9 cellular contexts compared by ENCODE assay signal in genomic region chr7:7719235-7719634, GRCh38. TPM values are rescaled to one million over a fixed set of nuclear protein-coding genes. Genes with fewer than 3 reads are reported as not detected.
DNase-seq lines count a peak whose midpoint lies in the region; ATAC-seq and TF ChIP-seq lines count a peak whose summit lies in the region.
"Had no signal": no experiment of that assay in that cellular context is flagged by ENCODE, and none has a peak within 500 bp of the region (broad histone marks: within the 10 kb centered on the region; RNA-seq: fewer than 3 reads in every experiment).

No MANE protein-coding gene starts in this region.

- no peak for TF ChIP-seq POLR2A in testis (IDR thresholded peaks at IDR 0.05)

- no peak overlapping the region for H3K27ac ChIP-seq in CD8-positive, alpha-beta T cell (ENCODE audit: low read depth, low read length)
- no peak overlapping the region for H3K27ac ChIP-seq in testis

- intact Hi-C loops in CD8-positive, alpha-beta T cell (cut with DNase I, micrococcal nuclease), result no loop called here
- intact Hi-C loops in testis (cut with DNase I; ENCODE audit: low total_unique reads), result no loop called here

- H3K36me3 Mint-ChIP-seq in CD8-positive, alpha-beta T cell, result peaks cover 8% of the 10 kb centered on the region

- H3K4me1 ChIP-seq in CD8-positive, alpha-beta T cell (ENCODE audit: insufficient read depth, low read length), result no peaks in the 10 kb centered on the region
- no peaks in the 10 kb centered on the region for H3K4me1 ChIP-seq in testis

- H3K4me3 Mint-ChIP-seq in CD8-positive, alpha-beta T cell, result no peak overlapping the region
- H3K4me3 Mint-ChIP-seq: IgD-negative memory B cell had no signal

- no peaks in the 10 kb centered on the region for H3K36me3 ChIP-seq in CD8-positive, alpha-beta T cell (ENCODE audit: insufficient read depth, low read length)
- no peaks in the 10 kb centered on the region for H3K36me3 ChIP-seq in testis (ENCODE audit: low read depth, missing control alignments)

- no peaks in the 10 kb centered on the region for H3K9me3 Mint-ChIP-seq in CD8-positive, alpha-beta T cell
- H3K9me3 Mint-ChIP-seq: IgD-negative memory B cell had no signal

- H3K27me3 Mint-ChIP-seq in CD8-positive, alpha-beta T cell (ENCODE audit: low read depth), result no peaks in the 10 kb centered on the region
- H3K27me3 Mint-ChIP-seq: IgD-negative memory B cell had no signal

- DNase-seq in CD8-positive, alpha-beta T cell, result peak in 3 of 7 experiments; percentile 7 to 39 (median 20)
- DNase-seq in NCI-H2196 (lab: John Stamatoyannopoulos, UW; ENCODE audit: unreplicated experiment), result peak; percentile 93
- peak; percentile 1 for DNase-seq in activated CD8-positive, alpha-beta memory T cell treated with anti-CD3 and anti-CD28 coated beads, Interleukin-2, amount 50 U/mL, for 1 hour (ENCODE audit: extremely low read depth)
- DNase-seq in glomerular visceral epithelial cell (ENCODE audit: extremely low spot score), result peak; percentile 60
- DNase-seq in stimulated activated CD4-positive, alpha-beta T cell treated with anti-CD3 and anti-CD28 coated beads, Interleukin-2, amount 100 ng/mL, for 24 hours, result peak; percentile 17 to 48
- DNase-seq in testis, result no peak

- CTCF ChIA-PET in CD8-positive, alpha-beta T cell (lab: Charles Lee), result no interaction called here

- no peak for TF ChIP-seq CTCF in CD8-positive, alpha-beta T cell (IDR thresholded peaks at IDR 0.05)
- no peak for TF ChIP-seq CTCF in testis (IDR thresholded peaks at IDR 0.05)

- WGBS in testis, 2 donors, result 87 to 93% methylated on average over 2 of the region's 2 CpGs

- no peaks in the 10 kb centered on the region for H3K27me3 ChIP-seq in CD8-positive, alpha-beta T cell (ENCODE audit: insufficient read depth, low read length)
- H3K27me3 ChIP-seq in testis, result no peaks in the 10 kb centered on the region

- H3K4me3 ChIP-seq in CD8-positive, alpha-beta T cell (ENCODE audit: low read depth, low read length), result no peak overlapping the region
- no peak overlapping the region for H3K4me3 ChIP-seq in testis

- POLR2A ChIA-PET in CD8-positive, alpha-beta T cell (lab: Charles Lee), result interaction anchor here (1.0 to 1.3 kb wide), 2 partner anchors 23 to 27 kb away, joined by 3 to 5 read pairs; no protein-coding TSS in a partner anchor

- peaks cover 17% of the 10 kb centered on the region for H3K4me1 Mint-ChIP-seq in CD8-positive, alpha-beta T cell (ENCODE audit: low read depth)

- ATAC-seq in CD8-positive, alpha-beta T cell, result peak; percentile 95
- ATAC-seq in GM19324 (IDR thresholded peaks at IDR 0.05; ENCODE audit: low FRiP score, unreplicated experiment), result peak; percentile 81
- ATAC-seq in HG03175 (IDR thresholded peaks at IDR 0.05; ENCODE audit: unreplicated experiment), result peak; percentile 83

- H3K27ac Mint-ChIP-seq in CD8-positive, alpha-beta T cell, result peak overlapping the region; percentile 14
- H3K27ac Mint-ChIP-seq: IgD-negative memory B cell had no signal

- H3K9me3 ChIP-seq in CD8-positive, alpha-beta T cell (ENCODE audit: low read length), result no peaks in the 10 kb centered on the region
- H3K9me3 ChIP-seq in testis, result no peaks in the 10 kb centered on the region

RNA-seq across cellular contexts. Expression of gene RPA3, which starts 0.8 kb away (rescaled TPM):
- 10 to 100 TPM; 28.9 to 32.9 TPM for total RNA-seq in CD8-positive, alpha-beta T cell
- total RNA-seq in testis, result 10 to 100 TPM; 25.8 to 40.6 TPM
- polyA plus RNA-seq in testis (ENCODE audit: insufficient read depth, low read depth, low replicate concordance), result 48.7 TPM
